In the genomic region with DNA sequence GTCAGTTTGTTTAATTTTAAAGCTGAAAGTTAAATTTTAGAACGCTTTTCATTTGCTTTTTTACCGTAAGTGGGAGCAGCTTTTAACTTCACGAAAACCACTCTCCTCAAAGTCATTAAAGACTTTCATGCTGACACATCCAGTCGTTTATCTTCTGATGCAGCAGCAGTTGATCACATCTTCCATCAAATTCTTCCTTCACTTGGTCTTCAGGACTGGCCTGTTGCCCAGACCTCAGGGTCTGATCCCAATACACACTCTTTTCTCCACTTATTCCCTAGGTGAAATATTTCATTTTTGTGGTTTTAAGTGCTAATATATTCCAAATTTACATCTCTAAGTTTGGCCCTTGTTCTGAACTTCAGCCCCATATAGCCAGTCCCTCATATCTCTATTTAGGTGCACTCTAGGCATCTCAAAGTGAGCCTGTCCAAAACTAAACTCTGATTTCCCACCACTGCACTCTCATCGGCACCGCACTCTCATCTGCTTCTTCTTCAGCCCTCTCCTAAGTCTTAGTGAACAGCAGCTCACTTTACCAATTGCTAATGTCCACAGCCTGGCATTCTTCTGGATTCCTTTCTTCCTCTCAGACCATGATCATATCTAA, we compare ENCODE assay signal across 25 cellular contexts. TPM values are rescaled to one million over a fixed set of nuclear protein-coding genes. Genes with fewer than 3 reads are reported as not detected.
DNase-seq lines count a peak whose midpoint lies in the region; ATAC-seq, FAIRE-seq and TF ChIP-seq lines count a peak whose summit lies in the region.
"Had no signal": no experiment of that assay in that cellular context is flagged by ENCODE, and none has a peak within 500 bp of the region (broad histone marks: within the 10 kb centered on the region; RNA-seq: fewer than 3 reads in every experiment).

No MANE protein-coding gene starts in this region.

- H3K27me3 ChIP-seq in GM23338 (ENCODE audit: insufficient read depth) (no peaks in the 10 kb centered on the region), SK-N-SH (ENCODE audit: insufficient read depth) (no peaks in the 10 kb centered on the region), H1 (replicated peaks in 1 of 4; ENCODE audit: control insufficient read depth in 3 of 4, extremely low read depth in 1 of 4, insufficient read depth in 3 of 4, low read length in 3 of 4) (no peaks in the 10 kb centered on the region), SJCRH30 (no peaks in the 10 kb centered on the region)
- H3K27me3 ChIP-seq: left lung had no signal

- WGBS in SK-N-SH (ENCODE audit: low lambda C conversion rate) = 66% methylated on average over 6 of the region's 6 CpGs
- 91% methylated on average over 6 of the region's 6 CpGs; no CpG with 5 or more reads in 1 of the 2 experiments for WGBS in H1 (ENCODE audit: extremely low coverage in 1 of 2, insufficient coverage in 1 of 2, insufficient read length in 1 of 2, insufficient replicate concordance in 2 of 2, low coverage in 1 of 2, low lambda C conversion rate in 2 of 2, missing lambda C conversion rate in 1 of 2), 2 experiments

- H3K4me3 Mint-ChIP-seq in GM23338 (peak overlapping the region; percentile 0; the same call in 1 of the 3 replicates), osteocyte (ENCODE audit: unreplicated experiment) (no peak overlapping the region), HFFc6 (no peak overlapping the region)
- H3K4me3 Mint-ChIP-seq in activated T-helper 2 cell treated with anti-CD3 and anti-CD28 coated beads, Interferon-gamma antibody, Interleukin-2, Interleukin-4, amounts not matched to agents 10 μg/mL and 5 μg/mL and 100 μg/mL, durations not matched to agents 14 hours and 24 hours and 36 hours (ENCODE audit: low read depth) = no peak overlapping the region
- H3K4me3 Mint-ChIP-seq: neural crest cell; T-helper 1 cell treated with Interleukin-12 subunit alpha and Interleukin-12 subunit beta and Interleukin-4 antibody, amounts not matched to agents 30 μg/mL and 1 μg/mL, for 36 hours had no signal

- no peaks in the 10 kb centered on the region for H3K23me2 ChIP-seq in H1 (ENCODE audit: low read depth, low read length)

- H3K56ac ChIP-seq in H1 (replicated peaks; ENCODE audit: insufficient read length, low read depth, low read length) = no peak overlapping the region

- peak overlapping the region; percentile 62; the same call in 1 of the 2 replicates for H2BK12ac ChIP-seq in H1 (ENCODE audit: low read depth, low read length)

- H3K9me3 ChIP-seq in SK-N-SH (no peaks in the 10 kb centered on the region), H1 (ENCODE audit: insufficient read depth in 2 of 2, low read depth in 1 of 2, low read length in 1 of 2) (no peaks in the 10 kb centered on the region), SJCRH30 (replicated peaks) (no peaks in the 10 kb centered on the region; the same call in 1 of the 2 replicates)
- H3K9me3 ChIP-seq: left lung, mucosa of descending colon had no signal

- TF ChIP-seq RAD21 in SK-N-SH (IDR thresholded peaks at IDR 0.05; ENCODE audit: low read length) (no peak), H1 (IDR thresholded peaks at IDR 0.05 in 1 of 2, conservative IDR thresholded peaks at IDR 0.05 in 1 of 2; ENCODE audit: low read depth in 2 of 2, low read length in 2 of 2) (no peak)

- H3F3A ChIP-seq in GM23338 (replicated peaks; ENCODE audit: low read depth) = no peaks in the 10 kb centered on the region
- peaks cover 14% of the 10 kb centered on the region for H3F3A ChIP-seq in SK-N-SH (replicated peaks; ENCODE audit: insufficient read depth)

- H4K5ac ChIP-seq in H1 (ENCODE audit: insufficient read length, low read depth, low read length) = no peak overlapping the region

- H4K8ac ChIP-seq in H1 (ENCODE audit: extremely low read depth, insufficient read depth, low read length) = no peak overlapping the region

- H3K18ac ChIP-seq in H1 (ENCODE audit: extremely low read depth, low read length) = peak overlapping the region; percentile 16; the same call in 1 of the 2 replicates

- no peak overlapping the region for H3K23ac ChIP-seq in H1 (ENCODE audit: insufficient read length)

- H3K4me2 ChIP-seq in GM23338 = peak overlapping the region; percentile 5; the same call in 1 of the 2 replicates
- peak overlapping the region; percentile 9 for H3K4me2 ChIP-seq in SK-N-SH
- H3K4me2 ChIP-seq in H1 (ENCODE audit: insufficient read depth in 1 of 2, low read depth in 2 of 2, low read length in 2 of 2) = peak overlapping the region in 1 of 2 experiments; percentile 29; a peak in 2 of 4 replicates

- H4K20me1 ChIP-seq in GM23338 (replicated peaks; ENCODE audit: insufficient read depth) (peaks cover 12% of the 10 kb centered on the region; the same call in 1 of the 2 replicates), SK-N-SH (ENCODE audit: insufficient read depth) (peaks cover 26% of the 10 kb centered on the region), H1 (replicated peaks in 1 of 2; ENCODE audit: control insufficient read depth in 1 of 2, insufficient read depth in 2 of 2, low read length in 2 of 2) (peaks cover 2 to 4% of the 10 kb centered on the region in 2 experiments)

- no peak overlapping the region for H2BK120ac ChIP-seq in H1 (replicated peaks; ENCODE audit: low read depth, low read length)

- H4K91ac ChIP-seq in H1 (replicated peaks; ENCODE audit: insufficient read length, low read length) = no peak overlapping the region

- no peak overlapping the region for H2BK20ac ChIP-seq in H1 (ENCODE audit: low read length)

- H3K79me1 ChIP-seq in H1 (ENCODE audit: low read depth, low read length) = 0 out of 2 replicates have a peak, but pooled peaks cover 3% of the 10 kb centered on the region

- H3K4me1 Mint-ChIP-seq in GM23338 (peaks cover 65% of the 10 kb centered on the region), osteocyte (ENCODE audit: unreplicated experiment) (peaks cover 33% of the 10 kb centered on the region), HFFc6 (ENCODE audit: low read depth) (peaks cover 23% of the 10 kb centered on the region)
- no peaks in the 10 kb centered on the region for H3K4me1 Mint-ChIP-seq in activated T-helper 2 cell treated with anti-CD3 and anti-CD28 coated beads, Interferon-gamma antibody, Interleukin-2, Interleukin-4, amounts not matched to agents 10 μg/mL and 5 μg/mL and 100 μg/mL, durations not matched to agents 14 hours and 24 hours and 36 hours (ENCODE audit: low read depth)

- H3K9ac ChIP-seq in SK-N-SH = no peak overlapping the region
- H3K9ac ChIP-seq in H1 (replicated peaks in 1 of 4; ENCODE audit: extremely low read depth in 1 of 4, low read depth in 3 of 4, low read length in 3 of 4) = no peak overlapping the region

- no peak overlapping the region for H2BK15ac ChIP-seq in H1 (ENCODE audit: low read length)

- H3K36me3 Mint-ChIP-seq in GM23338 (ENCODE audit: low read depth) (no peaks in the 10 kb centered on the region), osteocyte (ENCODE audit: unreplicated experiment) (peaks cover 2% of the 10 kb centered on the region), HFFc6 (ENCODE audit: low read depth) (no peaks in the 10 kb centered on the region)
- no peaks in the 10 kb centered on the region for H3K36me3 Mint-ChIP-seq in activated T-helper 2 cell treated with anti-CD3 and anti-CD28 coated beads, Interferon-gamma antibody, Interleukin-2, Interleukin-4, amounts not matched to agents 10 μg/mL and 5 μg/mL and 100 μg/mL, durations not matched to agents 14 hours and 24 hours and 36 hours (ENCODE audit: low read depth)

- H2BK5ac ChIP-seq in H1 (ENCODE audit: low read depth, low read length) = no peak overlapping the region

- no peak overlapping the region for H3K4ac ChIP-seq in H1 (replicated peaks; ENCODE audit: insufficient read length, low read depth, low read length)

- DNase-seq in GM23338 (ENCODE audit: low spot score) = no peak
- DNase-seq in SK-N-SH = no peak
- DNase-seq in H1 (ENCODE audit: low read depth in 1 of 2, low spot score in 2 of 2) = no peak
- DNase-seq in osteocyte (ENCODE audit: extremely low spot score, unreplicated experiment) = no peak
- DNase-seq in SJCRH30 = no peak
- no peak for DNase-seq in occipital lobe (lab: John Stamatoyannopoulos, UW)
- no peak for DNase-seq in HFFc6
- DNase-seq in activated T-helper 2 cell treated with anti-CD3 and anti-CD28 coated beads, Interferon-gamma antibody, Interleukin-2, Interleukin-4, amounts not matched to agents 10 μg/mL and 5 μg/mL and 100 μg/mL, durations not matched to agents 14 hours and 24 hours and 36 hours (ENCODE audit: low spot score) = no peak
- DNase-seq: activated CD4-positive, alpha-beta T cell treated with anti-CD3 and anti-CD28 coated beads, Interleukin-2, amount 50 U/mL, for 4 hours; amygdala; cerebellar nuclear complex; effector memory CD4-positive, alpha-beta T cell; KG1; left lung; mucosa of descending colon; MV-4-11; NCI-H187; NCI-H2227 treated with DMSO at 0.1 percent for 48 hours; NCI-H774; retina; SHP77 treated with DMSO at 0.1 percent for 48 hours; substantia nigra had no signal

- H3K4me1 ChIP-seq in GM23338 (ENCODE audit: insufficient read depth) = peaks cover 53% of the 10 kb centered on the region
- H3K4me1 ChIP-seq in SK-N-SH (ENCODE audit: control insufficient read depth in 1 of 2, insufficient read depth in 2 of 2, low read depth in 1 of 2, low read length in 1 of 2) = peaks cover 6 to 22% of the 10 kb centered on the region in 2 experiments; a peak in 3 of 4 replicates
- H3K4me1 ChIP-seq in H1 (replicated peaks in 1 of 4; ENCODE audit: control insufficient read depth in 3 of 4, insufficient read depth in 4 of 4, low read length in 3 of 4) = peaks cover 0 to 29% (median 14%) of the 10 kb centered on the region in 4 experiments; a peak in 5 of 7 replicates
- peaks cover 6% of the 10 kb centered on the region for H3K4me1 ChIP-seq in SJCRH30

- peak; percentile 10; the same call in 1 of the 3 replicates for ATAC-seq in GM23338
- ATAC-seq: mucosa of descending colon had no signal

- H3K27ac ChIP-seq in GM23338 (ENCODE audit: low read depth) = peak overlapping the region; percentile 61
- H3K27ac ChIP-seq in SK-N-SH (ENCODE audit: low read depth in 2 of 2, low read length in 1 of 2) = peak overlapping the region in 1 of 2 experiments; percentile 41; a peak in 2 of 4 replicates
- 0 out of 2 replicates have a peak overlapping the region, but pooled peaks have one; percentile 13 for H3K27ac ChIP-seq in H1 (ENCODE audit: low read depth, low read length)
- H3K27ac ChIP-seq in SJCRH30 = no peak overlapping the region
- H3K27ac ChIP-seq: C4-2B had no signal

- H3K9me2 ChIP-seq in GM23338 (ENCODE audit: insufficient read depth) = no peaks in the 10 kb centered on the region
- H3K9me2 ChIP-seq in SK-N-SH = no peaks in the 10 kb centered on the region

- TF ChIP-seq CTCF in GM23338 (conservative IDR thresholded peaks at IDR 0.05; ENCODE audit: low read depth in 2 of 2) = no peak
- no peak for TF ChIP-seq CTCF in SK-N-SH (IDR thresholded peaks at IDR 0.05)
- TF ChIP-seq CTCF in H1 (IDR thresholded peaks at IDR 0.05; ENCODE audit: control extremely low read depth in 1 of 3, insufficient read depth in 1 of 3, low read depth in 1 of 3, low read length in 3 of 3) = no peak
- no peak for TF ChIP-seq CTCF in osteocyte (IDR thresholded peaks at IDR 0.05)
- TF ChIP-seq CTCF in HFFc6 (IDR thresholded peaks at IDR 0.05) = no peak

- H3K4me3 ChIP-seq in GM23338 = no peak overlapping the region
- no peak overlapping the region for H3K4me3 ChIP-seq in SK-N-SH (ENCODE audit: low read depth in 2 of 2, low read length in 1 of 2)
- no peak overlapping the region for H3K4me3 ChIP-seq in H1 (ENCODE audit: extremely low read depth in 1 of 4, insufficient read depth in 2 of 4, low read depth in 3 of 4, low read length in 4 of 4)
- H3K4me3 ChIP-seq in SJCRH30 = no peak overlapping the region
- H3K4me3 ChIP-seq: left lung, mucosa of descending colon had no signal

- peak; percentile 52 for FAIRE-seq in H1 (lab: Jason Lieb, UNC)

- H3K27ac Mint-ChIP-seq in GM23338 (peak overlapping the region; percentile 53), osteocyte (ENCODE audit: unreplicated experiment) (peak overlapping the region; percentile 1), HFFc6 (no peak overlapping the region)
- H3K27ac Mint-ChIP-seq in activated T-helper 2 cell treated with anti-CD3 and anti-CD28 coated beads, Interferon-gamma antibody, Interleukin-2, Interleukin-4, amounts not matched to agents 10 μg/mL and 5 μg/mL and 100 μg/mL, durations not matched to agents 14 hours and 24 hours and 36 hours = no peak overlapping the region
- H3K27ac Mint-ChIP-seq: T-helper 1 cell treated with Interleukin-12 subunit alpha and Interleukin-12 subunit beta and Interleukin-4 antibody, amounts not matched to agents 30 μg/mL and 1 μg/mL, for 36 hours had no signal

- no peaks in the 10 kb centered on the region for H3K9me3 Mint-ChIP-seq in GM23338
- H3K9me3 Mint-ChIP-seq in osteocyte (ENCODE audit: unreplicated experiment) = no peaks in the 10 kb centered on the region
- H3K9me3 Mint-ChIP-seq in HFFc6 = no peaks in the 10 kb centered on the region
- H3K9me3 Mint-ChIP-seq in activated T-helper 2 cell treated with anti-CD3 and anti-CD28 coated beads, Interferon-gamma antibody, Interleukin-2, Interleukin-4, amounts not matched to agents 10 μg/mL and 5 μg/mL and 100 μg/mL, durations not matched to agents 14 hours and 24 hours and 36 hours = no peaks in the 10 kb centered on the region
- H3K9me3 Mint-ChIP-seq: neural crest cell; T-helper 1 cell treated with Interleukin-12 subunit alpha and Interleukin-12 subunit beta and Interleukin-4 antibody, amounts not matched to agents 30 μg/mL and 1 μg/mL, for 36 hours had no signal

- intact Hi-C loops in activated T-helper 2 cell treated with anti-CD3 and anti-CD28 coated beads, Interferon-gamma antibody, Interleukin-2, Interleukin-4, amounts not matched to agents 10 μg/mL and 5 μg/mL and 100 μg/mL, durations not matched to agents 14 hours and 24 hours and 36 hours (cut with micrococcal nuclease) = no loop called here

- CTCF ChIA-PET in SK-N-SH (lab: Yijun Ruan, JAX) = interaction anchor here (1.3 kb wide), 1 partner anchor 12 kb away, joined by 3 read pairs; no protein-coding TSS in a partner anchor
- CTCF ChIA-PET in H1 (lab: Charles Lee; ENCODE audit: partially characterized antibody) = interaction anchor here (1.8 to 1.9 kb wide), 2 partner anchors 19 to 51 kb away, joined by 5 to 6 read pairs; no protein-coding TSS in a partner anchor

- no peaks in the 10 kb centered on the region for H3K36me3 ChIP-seq in GM23338 (ENCODE audit: insufficient read depth)
- H3K36me3 ChIP-seq in SK-N-SH (replicated peaks in 1 of 2; ENCODE audit: control insufficient read depth in 1 of 2, insufficient read depth in 2 of 2, low read length in 1 of 2) = no peaks in the 10 kb centered on the region
- H3K36me3 ChIP-seq in H1 (ENCODE audit: control insufficient read depth in 2 of 4, insufficient read depth in 4 of 4, low read length in 3 of 4) = no peaks in the 10 kb centered on the region
- no peaks in the 10 kb centered on the region for H3K36me3 ChIP-seq in SJCRH30
- H3K36me3 ChIP-seq: left lung had no signal

- no peak for TF ChIP-seq EP300 in SK-N-SH (IDR thresholded peaks at IDR 0.05; ENCODE audit: borderline replicate concordance in 1 of 2, low read depth in 1 of 2, low read length in 1 of 2)
- TF ChIP-seq EP300 in H1 (IDR thresholded peaks at IDR 0.05; ENCODE audit: borderline replicate concordance in 1 of 2, low read depth in 2 of 2, low read length in 2 of 2) = no peak

- H2AK5ac ChIP-seq in H1 (ENCODE audit: low read depth, low read length) = peak overlapping the region; percentile 28; the same call in 1 of the 2 replicates

- POLR2A ChIA-PET in SK-N-SH (lab: Yijun Ruan, JAX) (interaction anchor here (0.5 kb wide), 1 partner anchor 14 kb away, joined by 3 read pairs; no protein-coding TSS in a partner anchor), H1 (lab: Charles Lee; ENCODE audit: partially characterized antibody) (interaction anchor here (1.5 to 1.9 kb wide), 2 partner anchors 22 to 45 kb away, joined by 4 to 5 read pairs; no protein-coding TSS in a partner anchor)

- TF ChIP-seq POLR2A in H1 (IDR thresholded peaks at IDR 0.05; ENCODE audit: control extremely low read depth in 1 of 2, low read depth in 2 of 2, low read length in 2 of 2) = no peak

- H3K27me3 Mint-ChIP-seq in GM23338 (ENCODE audit: insufficient read depth, low read depth, poor library complexity) = no peaks in the 10 kb centered on the region
- no peaks in the 10 kb centered on the region for H3K27me3 Mint-ChIP-seq in osteocyte (ENCODE audit: unreplicated experiment)
- no peaks in the 10 kb centered on the region for H3K27me3 Mint-ChIP-seq in HFFc6 (ENCODE audit: insufficient read depth)
- peaks cover 31% of the 10 kb centered on the region for H3K27me3 Mint-ChIP-seq in activated T-helper 2 cell treated with anti-CD3 and anti-CD28 coated beads, Interferon-gamma antibody, Interleukin-2, Interleukin-4, amounts not matched to agents 10 μg/mL and 5 μg/mL and 100 μg/mL, durations not matched to agents 14 hours and 24 hours and 36 hours (ENCODE audit: low read depth)

- no peak overlapping the region for H3K14ac ChIP-seq in H1 (ENCODE audit: insufficient read length)

- peaks cover 97% of the 10 kb centered on the region for H3K79me2 ChIP-seq in GM23338 (replicated peaks; ENCODE audit: insufficient read depth)
- peaks cover 64% of the 10 kb centered on the region for H3K79me2 ChIP-seq in SK-N-SH (ENCODE audit: insufficient read depth)
- peaks cover 17 to 100% of the 10 kb centered on the region in 2 experiments; a peak in 3 of 4 replicates for H3K79me2 ChIP-seq in H1 (ENCODE audit: control insufficient read depth in 1 of 2, insufficient read depth in 2 of 2, low read length in 2 of 2)

- H2AFZ ChIP-seq in GM23338 = no peak overlapping the region
- no peak overlapping the region for H2AFZ ChIP-seq in SK-N-SH (ENCODE audit: low read depth)
- no peak overlapping the region for H2AFZ ChIP-seq in H1 (ENCODE audit: low read length)

RNA-seq across cellular contexts. Expression of gene AFDN, which starts 20.4 kb away (rescaled TPM):
- 200 and 208 TPM in 2 replicates for total RNA-seq in GM23338 (2014; rRNA removed; shearing (Covaris generic))
- polyA plus RNA-seq in GM23338 (2016; fragmentation: Nextera tagmentation; extraction: Ambion mirVana) (66.9 and 78.4 TPM in 2 replicates), SK-N-SH (2012; rRNA removed) (21.1 and 25.1 TPM in 2 replicates), H1 (2011; rRNA removed) (53.4 and 58.7 TPM in 2 replicates)
- 16.9 and 18.7 TPM in 2 replicates for polyA plus RNA-seq in SK-N-SH (2012; cell fraction: cytosol; rRNA removed)
- polyA plus RNA-seq in SK-N-SH (2012; cell fraction: nucleus; rRNA removed) = 53.9 and 73.4 TPM in 2 replicates
- 192 and 196 TPM in 2 replicates for total RNA-seq in H1 (2021; fragmentation: NEBNext Ultra II Directional; extraction: Animal tissue kit (Norgen Biotek cat#: 25700))
- polyA plus RNA-seq in H1 (2011; cell fraction: cytosol; rRNA removed) = 95.2 TPM
- polyA plus RNA-seq in H1 (2011; cell fraction: nucleus; rRNA removed) = 239 TPM
- 116 to 142 TPM (median 133 TPM) in 4 replicates for polyA plus RNA-seq in H1 (2012, experiment 1 of 2)
- polyA plus RNA-seq in H1 (2012, experiment 2 of 2) = 6.9 TPM
- polyA plus RNA-seq in H1 (2013, experiment 1 of 2) = 132 TPM
- 117 TPM for polyA plus RNA-seq in H1 (2013, experiment 2 of 2)
- 177 and 199 TPM in 2 replicates for polyA minus RNA-seq in H1 (2011; rRNA and poly(A)+ RNA removed)
- 154 TPM for polyA minus RNA-seq in H1 (2011; cell fraction: cytosol; rRNA and poly(A)+ RNA removed)
- 329 TPM for polyA minus RNA-seq in H1 (2011; cell fraction: nucleus; rRNA and poly(A)+ RNA removed)
- total RNA-seq in osteocyte (67.3 and 72.2 TPM in 2 replicates), occipital lobe (237 TPM)
- total RNA-seq in SJCRH30 (2014; rRNA removed; shearing (Covaris generic)) = 64.5 and 75.0 TPM in 2 replicates
- total RNA-seq in HFFc6 (2021; fragmentation: NEBNext Ultra II Directional; extraction: Animal tissue kit (Norgen Biotek cat#: 25700)) = 10 to 100 TPM; 16.1 to 20.3 (median 17.4) TPM
- total RNA-seq in activated T-helper 2 cell treated with anti-CD3 and anti-CD28 coated beads, Interferon-gamma antibody, Interleukin-2, Interleukin-4, amounts not matched to agents 10 μg/mL and 5 μg/mL and 100 μg/mL, durations not matched to agents 14 hours and 24 hours and 36 hours = 28.2 and 33.1 TPM in 2 replicates

Comparison
In these comparisons a context has a peak if more than half of its experiments do, and no peak if none do; other contexts are left out.
1. H3K27ac Mint-ChIP-seq: peak in GM23338 (single experiment) and osteocyte (single experiment); none in HFFc6 (single experiment) and activated T-helper 2 cell treated with anti-CD3 and anti-CD28 coated beads, Interferon-gamma antibody, Interleukin-2, Interleukin-4, amounts not matched to agents 10 μg/mL and 5 μg/mL and 100 μg/mL, durations not matched to agents 14 hours and 24 hours and 36 hours (single experiment).